Comparison of ENCODE assay signal across 10 cellular contexts in genomic region chr3:143786229-143787199, GRCh38.
DNase-seq lines count a peak whose midpoint lies in the region; TF ChIP-seq lines count a peak whose summit lies in the region.
"Had no signal": no experiment of that assay in that cellular context is flagged by ENCODE, and none has a peak within 500 bp of the region (broad histone marks: within the 10 kb centered on the region; RNA-seq: fewer than 3 reads in every experiment).

No MANE protein-coding gene starts in this region.

- H3K36me3 Mint-ChIP-seq in nephron (ENCODE audit: low read depth): no peaks in the 10 kb centered on the region

- H3K27me3 ChIP-seq in ACC112 (ENCODE audit: insufficient read depth, low read length) (no peaks in the 10 kb centered on the region), fibroblast of lung (ENCODE audit: control insufficient read depth, insufficient read depth, low read length) (no peaks in the 10 kb centered on the region)

- H3K9ac ChIP-seq in fibroblast of lung (ENCODE audit: insufficient read depth, low read length): no peak overlapping the region

- in situ Hi-C loops in GM13977 (cut with MboI; ENCODE audit: low pct_unique_long_range_greater_than_20kb, low sequenced_read_pairs, unreplicated experiment): no loop called here

- peak overlapping the region; percentile 65 for H3K4me3 ChIP-seq in ACC112 (ENCODE audit: low read depth, low read length)
- H3K4me3 ChIP-seq in fibroblast of lung (replicated peaks in 1 of 4; ENCODE audit: control extremely low read depth in 1 of 4, insufficient read depth in 1 of 4, low read depth in 3 of 4, low read length in 4 of 4): peak overlapping the region in 3 of 4 experiments; percentile 3 to 30 (median 23)

- H3K36me3 ChIP-seq in ACC112 (ENCODE audit: insufficient read depth, low read length): no peaks in the 10 kb centered on the region
- no peaks in the 10 kb centered on the region for H3K36me3 ChIP-seq in fibroblast of lung (ENCODE audit: control insufficient read depth, insufficient read depth, low read length)

- no peak for TF ChIP-seq CTCF in fibroblast of lung (conservative IDR thresholded peaks at IDR 0.05 in 1 of 2, IDR thresholded peaks at IDR 0.05 in 1 of 2; ENCODE audit: low read depth in 1 of 2, low read length in 2 of 2)
- TF ChIP-seq CTCF in nephron (IDR thresholded peaks at IDR 0.05; ENCODE audit: unreplicated experiment in 3 of 3): no peak
- no peak for TF ChIP-seq CTCF in GM13977 (IDR thresholded peaks at IDR 0.05; ENCODE audit: extremely low read depth, insufficient read depth, missing control alignments)

- H3K27me3 Mint-ChIP-seq in nephron (ENCODE audit: low read depth): no peaks in the 10 kb centered on the region

- DNase-seq in NCI-H1694 (lab: John Stamatoyannopoulos, UW) (peak; percentile 10), fibroblast of lung (ENCODE audit: low read depth in 2 of 2) (peak; percentile 51 to 65), NCI-H2196 treated with DMSO at 0.1 percent for 48 hours (lab: John Stamatoyannopoulos, UW; ENCODE audit: unreplicated experiment) (no peak), AML-193 (lab: John Stamatoyannopoulos, UW) (no peak), GM13977 (ENCODE audit: low spot score) (no peak), NCI-H128 (lab: John Stamatoyannopoulos, UW; ENCODE audit: unreplicated experiment) (no peak)
- DNase-seq: NCI-H2171; stimulated activated CD4-positive, alpha-beta T cell treated with anti-CD3 and anti-CD28 coated beads, Interleukin-1b, Interleukin-23, amount 100 ng/mL, for 48 hours had no signal

- H3K4me1 ChIP-seq in ACC112 (ENCODE audit: control insufficient read depth, insufficient read depth, low read length, unreplicated experiment): peaks cover 10% of the 10 kb centered on the region
- no peaks in the 10 kb centered on the region for H3K4me1 ChIP-seq in fibroblast of lung (ENCODE audit: control insufficient read depth, extremely low read depth, insufficient read depth, low read length)

- H3K9me3 Mint-ChIP-seq in nephron: no peaks in the 10 kb centered on the region

- H3K27ac Mint-ChIP-seq in nephron: peak overlapping the region; percentile 17 to 81 (median 75)

- no peaks in the 10 kb centered on the region for H3K9me3 ChIP-seq in fibroblast of lung (ENCODE audit: control insufficient read depth, insufficient read depth, low read depth, low read length)

- H3K4me2 ChIP-seq in fibroblast of lung (ENCODE audit: extremely low read depth, insufficient read depth, low read length): peak overlapping the region; percentile 84

- no peaks in the 10 kb centered on the region for H4K20me1 ChIP-seq in fibroblast of lung (ENCODE audit: control insufficient read depth, extremely low read depth, insufficient read depth, low read length)

- H3K27ac ChIP-seq in ACC112 (ENCODE audit: low read depth, low read length) (no peak overlapping the region), fibroblast of lung (ENCODE audit: insufficient read depth, low read length) (no peak overlapping the region)

- peak overlapping the region; percentile 83 for H2AFZ ChIP-seq in ACC112 (ENCODE audit: low read length, unreplicated experiment)
- peak overlapping the region; percentile 48 for H2AFZ ChIP-seq in fibroblast of lung (ENCODE audit: low read length)

- peaks cover 15% of the 10 kb centered on the region for H3K4me1 Mint-ChIP-seq in nephron

- H3K79me2 ChIP-seq in ACC112 (ENCODE audit: control insufficient read depth, insufficient read depth, low read length, unreplicated experiment): no peaks in the 10 kb centered on the region
- no peaks in the 10 kb centered on the region for H3K79me2 ChIP-seq in fibroblast of lung (ENCODE audit: control insufficient read depth, insufficient read depth, low read length)

- H3K4me3 Mint-ChIP-seq in nephron: peak overlapping the region; percentile 5 to 14 (median 9)

Comparison
In these comparisons a context has a peak if more than half of its experiments do, and no peak if none do; other contexts are left out.
1. DNase-seq: peak in NCI-H1694 (single experiment) and fibroblast of lung (2 of 2); none in NCI-H2196 treated with DMSO at 0.1 percent for 48 hours (single experiment), AML-193 (0 of 2), GM13977 (single experiment) and NCI-H128 (single experiment).